Comparison of ENCODE assay signal across 8 cellular contexts in genomic region chr11:84780689-84781293, GRCh38.
DNase-seq lines count a peak whose midpoint lies in the region; ATAC-seq and TF ChIP-seq lines count a peak whose summit lies in the region.

No MANE protein-coding gene starts in this region.

- H3K4me3 ChIP-seq in NB4 (ENCODE audit: low read depth, low read length): no peak overlapping the region

- TF ChIP-seq POLR2A in NB4 (IDR thresholded peaks at IDR 0.05; ENCODE audit: extremely low read depth, insufficient read length): no peak

- peak; percentile 41 for TF ChIP-seq CTCF in NB4 (IDR thresholded peaks at IDR 0.05; ENCODE audit: low read depth, low read length)

- DNase-seq in DMS 273 (lab: John Stamatoyannopoulos, UW; ENCODE audit: unreplicated experiment) (peak; percentile 36), DMS 273 treated with DMSO at 0.1 percent for 48 hours (lab: John Stamatoyannopoulos, UW) (no peak), NB4 (ENCODE audit: low read depth) (peak; percentile 40), astrocyte of the hippocampus (ENCODE audit: low read depth, low spot score) (peak; percentile 52), medulla oblongata (ENCODE audit: extremely low spot score) (peak; percentile 41), DMS79 treated with DMSO at 0.1 percent for 48 hours (lab: John Stamatoyannopoulos, UW) (no peak)
- DNase-seq in stimulated activated CD4-positive, alpha-beta T cell treated with anti-CD3 and anti-CD28 coated beads, Interleukin-4, amount 100 ng/mL, for 24 hours: no peak

- no peak for ATAC-seq in GM21786 (IDR thresholded peaks at IDR 0.05; ENCODE audit: unreplicated experiment)

Comparison
In these comparisons a context has a peak if more than half of its experiments do, and no peak if none do; other contexts are left out.
1. DNase-seq: peak in DMS 273 (single experiment), NB4 (single experiment), astrocyte of the hippocampus (single experiment) and medulla oblongata (single experiment); none in DMS 273 treated with DMSO at 0.1 percent for 48 hours (single experiment), DMS79 treated with DMSO at 0.1 percent for 48 hours (single experiment) and stimulated activated CD4-positive, alpha-beta T cell treated with anti-CD3 and anti-CD28 coated beads, Interleukin-4, amount 100 ng/mL, for 24 hours (single experiment).